In genomic region chr9:110197330-110198187, GRCh38 we compare ENCODE assay signal across 16 cellular contexts. TPM values are rescaled to one million over a fixed set of nuclear protein-coding genes. Genes with fewer than 3 reads are reported as not detected.
A peak's percentile ranks its signal among the peaks of the same experiment; 100 is the strongest.
DNase-seq lines count a peak whose midpoint lies in the region; ATAC-seq and TF ChIP-seq lines count a peak whose summit lies in the region.
"Had no signal": no experiment of that assay in that cellular context is flagged by ENCODE, and none has a peak within 500 bp of the region (broad histone marks: within the 10 kb centered on the region; RNA-seq: fewer than 3 reads in every experiment).

No MANE protein-coding gene starts in this region.

- H3K4me1 Mint-ChIP-seq in progenitor cell of endocrine pancreas (ENCODE audit: low read depth) = peaks cover 12% of the 10 kb centered on the region
- H3K4me1 Mint-ChIP-seq: activated naive CD8-positive, alpha-beta T cell treated with anti-CD3 and anti-CD28 coated beads for 36 hours had no signal

- peaks cover 6% of the 10 kb centered on the region for H3K27me3 Mint-ChIP-seq in progenitor cell of endocrine pancreas

- in situ Hi-C loops in KBM-7 (cut with MboI; ENCODE audit: low pct_unique_long_range_greater_than_20kb, low sequenced_read_pairs) = no loop called here

- peak overlapping the region; percentile 74 for H3K27ac Mint-ChIP-seq in progenitor cell of endocrine pancreas
- H3K27ac Mint-ChIP-seq: activated naive CD8-positive, alpha-beta T cell treated with anti-CD3 and anti-CD28 coated beads for 36 hours had no signal

- peaks cover 3% of the 10 kb centered on the region for H3K36me3 Mint-ChIP-seq in progenitor cell of endocrine pancreas (ENCODE audit: insufficient read depth)
- H3K36me3 Mint-ChIP-seq: activated naive CD8-positive, alpha-beta T cell treated with anti-CD3 and anti-CD28 coated beads for 36 hours; CD14-positive monocyte had no signal

- TF ChIP-seq CTCF in C4-2B (conservative IDR thresholded peaks at IDR 0.05) (no peak), WI38 (IDR thresholded peaks at IDR 0.05; ENCODE audit: low read depth, low read length) (peak; percentile 41), foreskin keratinocyte (conservative IDR thresholded peaks at IDR 0.05) (peak; percentile 31), progenitor cell of endocrine pancreas (IDR thresholded peaks at IDR 0.05; ENCODE audit: unreplicated experiment) (no peak)

- no peaks in the 10 kb centered on the region for H3K4me1 ChIP-seq in foreskin keratinocyte
- H3K4me1 ChIP-seq: parathyroid adenoma, SJCRH30 had no signal

- H3K4me3 Mint-ChIP-seq in progenitor cell of endocrine pancreas (ENCODE audit: low read depth) = no peak overlapping the region
- H3K4me3 Mint-ChIP-seq: activated naive CD8-positive, alpha-beta T cell treated with anti-CD3 and anti-CD28 coated beads for 36 hours had no signal

- H3K9me3 Mint-ChIP-seq in progenitor cell of endocrine pancreas (ENCODE audit: low read depth) = peaks cover 6% of the 10 kb centered on the region

- H3K4me3 ChIP-seq in WI38 (ENCODE audit: low read depth, low read length) = no peak overlapping the region
- H3K4me3 ChIP-seq: SJCRH30 had no signal

- 0 out of 2 replicates have a peak overlapping the region, but pooled peaks have one; percentile 11 for H3K27ac ChIP-seq in C4-2B
- no peak overlapping the region for H3K27ac ChIP-seq in foreskin keratinocyte
- H3K27ac ChIP-seq: KMS-11, parathyroid adenoma, SJCRH30 had no signal

- no peak for DNase-seq in foreskin keratinocyte
- no peak for DNase-seq in progenitor cell of endocrine pancreas (ENCODE audit: low spot score, unreplicated experiment)
- DNase-seq in KBM-7 = no peak
- no peak for DNase-seq in OCI-M1 (lab: John Stamatoyannopoulos, UW)
- DNase-seq: activated naive CD8-positive, alpha-beta T cell treated with anti-CD3 and anti-CD28 coated beads for 36 hours; NCI-H146; SJCRH30; stimulated activated naive CD4-positive, alpha-beta T cell had no signal

- H3K27me3 ChIP-seq in foreskin keratinocyte = peaks cover 7% of the 10 kb centered on the region
- H3K27me3 ChIP-seq: SJCRH30 had no signal

- ATAC-seq in foreskin keratinocyte (no peak), HG02973 (IDR thresholded peaks at IDR 0.05; ENCODE audit: unreplicated experiment) (no peak), GM21360 (IDR thresholded peaks at IDR 0.05; ENCODE audit: unreplicated experiment) (no peak)

RNA-seq across cellular contexts. Expression of gene C9orf152, which starts 10.4 kb away (rescaled TPM):
- total RNA-seq in foreskin keratinocyte (not detected in 2 replicates), progenitor cell of endocrine pancreas (0.13 TPM in 1 of 2 replicates, not detected in the other)
- not detected in 2 replicates for polyA plus RNA-seq in foreskin keratinocyte
- total RNA-seq: activated naive CD8-positive, alpha-beta T cell treated with anti-CD3 and anti-CD28 coated beads for 36 hours; dermis microvascular lymphatic vessel endothelial cell; SJCRH30 had no signal
- polyA plus RNA-seq: CD14-positive monocyte had no signal

RNA-seq across cellular contexts. Expression of gene TXN, which starts 58.7 kb away (rescaled TPM):
- 448 and 462 TPM in 2 replicates for total RNA-seq in foreskin keratinocyte
- polyA plus RNA-seq in foreskin keratinocyte = 704 and 712 TPM in 2 replicates
- total RNA-seq in progenitor cell of endocrine pancreas = 130 and 137 TPM in 2 replicates

Comparison
In these comparisons a context has a peak if more than half of its experiments do, and no peak if none do; other contexts are left out.
1. CTCF ChIP-seq: peak in WI38 (single experiment) and foreskin keratinocyte (single experiment); none in C4-2B (single experiment) and progenitor cell of endocrine pancreas (single experiment).